Comparison of ENCODE assay signal across 6 cellular contexts in the genomic region with DNA sequence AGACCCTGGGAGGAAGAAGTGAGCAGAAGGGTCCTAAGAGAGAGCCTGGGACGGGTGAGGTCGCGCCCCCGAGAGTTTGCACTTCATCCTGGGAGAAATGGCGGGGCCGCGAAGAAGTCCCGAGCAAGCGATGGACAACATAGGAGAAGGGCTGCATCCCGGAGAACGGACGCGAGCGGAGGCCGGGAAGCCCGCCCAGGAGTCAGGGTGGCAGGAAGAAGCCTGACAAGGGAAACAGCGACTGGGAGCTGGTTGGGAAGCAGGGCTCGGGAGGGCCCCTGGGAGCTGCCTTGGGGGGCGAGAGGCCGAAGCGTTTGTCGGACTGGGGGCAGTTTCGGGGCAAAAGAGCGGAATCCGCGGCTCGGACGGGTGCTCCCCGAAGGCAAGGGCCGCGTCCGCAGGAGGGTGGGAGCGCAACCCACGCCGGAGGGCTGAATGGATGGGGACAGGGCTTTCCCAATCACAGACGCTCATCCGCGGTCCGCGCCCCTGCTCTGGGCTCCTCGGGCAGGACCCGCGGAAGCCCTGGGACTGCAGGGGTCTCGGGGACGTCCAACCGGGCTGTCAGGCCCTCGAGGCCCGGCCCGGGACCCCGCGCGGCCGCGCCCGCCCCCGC. TPM values are rescaled to one million over a fixed set of nuclear protein-coding genes. Genes with fewer than 3 reads are reported as not detected.
DNase-seq lines count a peak whose midpoint lies in the region; ATAC-seq lines count a peak whose summit lies in the region.

No MANE protein-coding gene starts in this region.

- no peaks in the 10 kb centered on the region for H3K9me3 ChIP-seq in mononuclear cell (ENCODE audit: low read depth, low read length)

- DNase-seq in Right ventricle myocardium inferior (ENCODE audit: missing footprints), result peak; percentile 60
- no peak for DNase-seq in cardiac septum (ENCODE audit: low spot score)
- DNase-seq in activated naive CD8-positive, alpha-beta T cell treated with anti-CD3 and anti-CD28 coated beads, Interleukin-2, amount 50 U/mL, for 24 hours, result no peak
- DNase-seq in NCI-H345 treated with DMSO at 0.1 percent for 48 hours (lab: John Stamatoyannopoulos, UW; ENCODE audit: unreplicated experiment), result no peak
- no peak for DNase-seq in Ammon's horn (ENCODE audit: low spot score)

- peak overlapping the region; percentile 89 for H3K27ac Mint-ChIP-seq in activated naive CD8-positive, alpha-beta T cell treated with anti-CD3 and anti-CD28 coated beads, Interleukin-2, amount 50 U/mL, for 24 hours

- H3K4me1 ChIP-seq in mononuclear cell (ENCODE audit: insufficient read depth, low read length), result peaks cover 43% of the 10 kb centered on the region

- H3K27me3 ChIP-seq in mononuclear cell (ENCODE audit: insufficient read depth, low read length), result no peaks in the 10 kb centered on the region

- no peaks in the 10 kb centered on the region for H3K27me3 Mint-ChIP-seq in activated naive CD8-positive, alpha-beta T cell treated with anti-CD3 and anti-CD28 coated beads, Interleukin-2, amount 50 U/mL, for 24 hours

- H3K4me3 Mint-ChIP-seq in activated naive CD8-positive, alpha-beta T cell treated with anti-CD3 and anti-CD28 coated beads, Interleukin-2, amount 50 U/mL, for 24 hours, result peak overlapping the region; percentile 92

- ATAC-seq in Right ventricle myocardium inferior, result no peak
- no peak for ATAC-seq in activated naive CD8-positive, alpha-beta T cell treated with anti-CD3 and anti-CD28 coated beads, Interleukin-2, amount 50 U/mL, for 24 hours

- H3K9me3 Mint-ChIP-seq in activated naive CD8-positive, alpha-beta T cell treated with anti-CD3 and anti-CD28 coated beads, Interleukin-2, amount 50 U/mL, for 24 hours, result no peaks in the 10 kb centered on the region

- intact Hi-C loops in Right ventricle myocardium inferior (cut with DNase I), result no loop called here
- intact Hi-C loops in cardiac septum (cut with DNase I), result no loop called here

- peak overlapping the region; percentile 91 for H3K4me3 ChIP-seq in mononuclear cell (ENCODE audit: low read length)

- H3K4me1 Mint-ChIP-seq in activated naive CD8-positive, alpha-beta T cell treated with anti-CD3 and anti-CD28 coated beads, Interleukin-2, amount 50 U/mL, for 24 hours, result peaks cover 33% of the 10 kb centered on the region

- peaks cover 3% of the 10 kb centered on the region for H3K36me3 Mint-ChIP-seq in activated naive CD8-positive, alpha-beta T cell treated with anti-CD3 and anti-CD28 coated beads, Interleukin-2, amount 50 U/mL, for 24 hours (ENCODE audit: low read depth)

RNA-seq across cellular contexts. Expression of gene ABHD17A, which starts 0.5 kb away (rescaled TPM):
- total RNA-seq in Right ventricle myocardium inferior (61.5 TPM), cardiac septum (61.1 TPM), mononuclear cell (97.8 TPM)

RNA-seq across cellular contexts. Expression of gene ADAT3, which starts 20.4 kb away (rescaled TPM):
- total RNA-seq in Right ventricle myocardium inferior (1.6 TPM), cardiac septum (2.1 TPM), mononuclear cell (2.9 TPM)

RNA-seq across cellular contexts. Expression of gene SCAMP4, which starts 20.4 kb away (rescaled TPM):
- total RNA-seq in Right ventricle myocardium inferior (17.9 TPM), cardiac septum (14.9 TPM), mononuclear cell (20.1 TPM)

RNA-seq across cellular contexts. Expression of gene KLF16, which starts 21.4 kb away (rescaled TPM):
- total RNA-seq in Right ventricle myocardium inferior (11.0 TPM), cardiac septum (14.1 TPM), mononuclear cell (12.4 TPM)

RNA-seq across cellular contexts. Expression of gene REXO1, which starts 36.5 kb away (rescaled TPM):
- 17.8 TPM for total RNA-seq in Right ventricle myocardium inferior
- total RNA-seq in cardiac septum, result 16.7 TPM
- 66.2 TPM for total RNA-seq in mononuclear cell
